In the genomic region with DNA sequence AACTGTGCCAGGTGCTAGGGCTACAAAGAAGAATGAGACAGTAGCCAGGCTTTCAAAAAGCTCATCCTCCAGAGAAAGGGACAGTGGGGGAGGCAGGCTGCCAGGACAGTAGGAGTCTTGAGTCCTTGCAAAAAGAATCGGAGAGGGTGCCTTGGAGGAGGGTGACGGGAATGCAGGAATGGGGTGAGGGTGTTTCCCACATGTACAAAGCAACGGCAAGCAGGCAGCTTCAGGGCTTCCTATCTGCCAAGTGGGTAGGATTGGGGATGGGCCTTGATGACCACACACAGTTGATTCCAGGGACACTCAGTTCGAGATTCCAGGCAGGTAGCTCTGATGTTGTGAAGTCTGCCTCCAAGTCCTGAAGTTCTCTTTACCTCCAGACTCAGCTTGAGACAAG, we compare ENCODE assay signal across 12 cellular contexts. TPM values are rescaled to one million over a fixed set of nuclear protein-coding genes. Genes with fewer than 3 reads are reported as not detected.
DNase-seq lines count a peak whose midpoint lies in the region; ATAC-seq, FAIRE-seq and TF ChIP-seq lines count a peak whose summit lies in the region.
"Had no signal": no experiment of that assay in that cellular context is flagged by ENCODE, and none has a peak within 500 bp of the region (broad histone marks: within the 10 kb centered on the region; RNA-seq: fewer than 3 reads in every experiment).

No MANE protein-coding gene starts in this region.

- peak overlapping the region; percentile 94 to 98 (median 96) for H3K4me3 Mint-ChIP-seq in CD4-positive, CD25-positive, alpha-beta regulatory T cell
- H3K4me3 Mint-ChIP-seq in activated CD8-positive, alpha-beta T cell treated with anti-CD3 and anti-CD28 coated beads for 36 hours = peak overlapping the region; percentile 75
- peak overlapping the region; percentile 36 to 97 (median 84) for H3K4me3 Mint-ChIP-seq in naive B cell

- H3K4me3 ChIP-seq in CD4-positive, CD25-positive, alpha-beta regulatory T cell (ENCODE audit: low read depth, low read length) = peak overlapping the region; percentile 79
- H3K4me3 ChIP-seq in esophagus muscularis mucosa (no peak overlapping the region), small intestine (ENCODE audit: low read depth in 1 of 2, low read length in 2 of 2) (no peak overlapping the region)

- no peaks in the 10 kb centered on the region for H3K9me3 Mint-ChIP-seq in CD4-positive, CD25-positive, alpha-beta regulatory T cell
- H3K9me3 Mint-ChIP-seq in activated CD8-positive, alpha-beta T cell treated with anti-CD3 and anti-CD28 coated beads for 36 hours = no peaks in the 10 kb centered on the region
- H3K9me3 Mint-ChIP-seq in naive B cell = peaks cover 0 to 3% (median 0%) of the 10 kb centered on the region in 7 donors

- no peaks in the 10 kb centered on the region for H3K36me3 Mint-ChIP-seq in CD4-positive, CD25-positive, alpha-beta regulatory T cell
- H3K36me3 Mint-ChIP-seq in activated CD8-positive, alpha-beta T cell treated with anti-CD3 and anti-CD28 coated beads for 36 hours (ENCODE audit: low read depth) = no peaks in the 10 kb centered on the region
- no peaks in the 10 kb centered on the region for H3K36me3 Mint-ChIP-seq in naive B cell

- ATAC-seq in CD4-positive, CD25-positive, alpha-beta regulatory T cell (ENCODE audit: low read depth in 2 of 2) = no peak
- ATAC-seq in activated CD8-positive, alpha-beta T cell treated with anti-CD3 and anti-CD28 coated beads for 36 hours = no peak
- ATAC-seq in naive B cell (ENCODE audit: low read depth in 2 of 2) (no peak), HG03342 (IDR thresholded peaks at IDR 0.05; ENCODE audit: unreplicated experiment) (no peak)

- intact Hi-C loops in activated CD8-positive, alpha-beta T cell treated with anti-CD3 and anti-CD28 coated beads for 36 hours (cut with micrococcal nuclease) = no loop called here
- intact Hi-C loops in esophagus muscularis mucosa (cut with DNase I) = no loop called here

- no peak for DNase-seq in CD4-positive, CD25-positive, alpha-beta regulatory T cell
- DNase-seq in HTR-8/SVneo (ENCODE audit: insufficient read length, low spot score) (no peak), naive B cell (no peak), esophagus muscularis mucosa (ENCODE audit: extremely low spot score) (no peak), SK-N-DZ (ENCODE audit: low spot score) (no peak), small intestine (no peak)
- DNase-seq in activated CD8-positive, alpha-beta T cell treated with anti-CD3 and anti-CD28 coated beads for 36 hours = no peak
- DNase-seq: cerebellar nuclear complex, NCI-H1092 treated with DMSO at 0.1 percent for 48 hours, thyroid gland had no signal

- CTCF ChIA-PET in activated CD8-positive, alpha-beta T cell treated with anti-CD3 and anti-CD28 coated beads for 36 hours (lab: Charles Lee) = interaction anchor here (0.8 to 4.5 kb wide), 31 partner anchors 8 to 280 kb away, joined by 3 to 58 read pairs (median 7); a partner anchor contains a TSS

- H3K27me3 ChIP-seq in CD4-positive, CD25-positive, alpha-beta regulatory T cell (ENCODE audit: control insufficient read depth, insufficient read depth, low read length) = no peaks in the 10 kb centered on the region
- H3K27me3 ChIP-seq in esophagus muscularis mucosa (peaks cover 0 to 23% (median 0%) of the 10 kb centered on the region in 4 donors), small intestine (ENCODE audit: control insufficient read depth in 2 of 2, insufficient read depth in 2 of 2, low read length in 2 of 2) (no peaks in the 10 kb centered on the region)
- H3K27me3 ChIP-seq: thyroid gland had no signal

- H3K27ac Mint-ChIP-seq in CD4-positive, CD25-positive, alpha-beta regulatory T cell = peak overlapping the region; percentile 93 to 99 (median 96)
- H3K27ac Mint-ChIP-seq in activated CD8-positive, alpha-beta T cell treated with anti-CD3 and anti-CD28 coated beads for 36 hours = peak overlapping the region; percentile 85
- peak overlapping the region in 1 of 6 donors; percentile 7 for H3K27ac Mint-ChIP-seq in naive B cell

- FAIRE-seq in HTR-8/SVneo (lab: Jason Lieb, UNC) (peak; percentile 88), small intestine (lab: Jason Lieb, UNC) (no peak)
- FAIRE-seq: islet of Langerhans had no signal

- WGBS in esophagus muscularis mucosa = 60% methylated on average over 4 of the region's 4 CpGs
- 61 to 75% (median 72%) methylated on average over 4 of the region's 4 CpGs for WGBS in small intestine, 3 donors

- H3K4me1 Mint-ChIP-seq in CD4-positive, CD25-positive, alpha-beta regulatory T cell = peaks cover 6 to 42% (median 17%) of the 10 kb centered on the region in 4 donors
- H3K4me1 Mint-ChIP-seq in activated CD8-positive, alpha-beta T cell treated with anti-CD3 and anti-CD28 coated beads for 36 hours (ENCODE audit: low read depth) = peaks cover 24% of the 10 kb centered on the region
- H3K4me1 Mint-ChIP-seq in naive B cell = peaks cover 13 to 15% (median 14%) of the 10 kb centered on the region in 3 donors

- H3K27me3 Mint-ChIP-seq in CD4-positive, CD25-positive, alpha-beta regulatory T cell = no peaks in the 10 kb centered on the region
- no peaks in the 10 kb centered on the region for H3K27me3 Mint-ChIP-seq in activated CD8-positive, alpha-beta T cell treated with anti-CD3 and anti-CD28 coated beads for 36 hours
- peaks cover 30 to 46% (median 35%) of the 10 kb centered on the region in 3 donors for H3K27me3 Mint-ChIP-seq in naive B cell

- TF ChIP-seq CTCF in activated CD8-positive, alpha-beta T cell treated with anti-CD3 and anti-CD28 coated beads for 36 hours (IDR thresholded peaks at IDR 0.05) = no peak
- TF ChIP-seq CTCF in esophagus muscularis mucosa (IDR thresholded peaks at IDR 0.05) = no peak

- no peak for TF ChIP-seq EP300 in esophagus muscularis mucosa (IDR thresholded peaks at IDR 0.05)

- peak overlapping the region; percentile 85 for H3K27ac ChIP-seq in CD4-positive, CD25-positive, alpha-beta regulatory T cell (ENCODE audit: insufficient read depth, low read length, poor library complexity, severe bottlenecking)
- H3K27ac ChIP-seq in esophagus muscularis mucosa (replicated peaks in 1 of 4) = no peak overlapping the region
- no peak overlapping the region for H3K27ac ChIP-seq in small intestine (ENCODE audit: low read depth in 1 of 2, low read length in 1 of 2)
- H3K27ac ChIP-seq: thyroid gland had no signal

- peaks cover 17% of the 10 kb centered on the region for H3K4me1 ChIP-seq in CD4-positive, CD25-positive, alpha-beta regulatory T cell (ENCODE audit: control insufficient read depth, insufficient read depth, low read length, poor library complexity, severe bottlenecking)
- peaks cover 6 to 12% (median 9%) of the 10 kb centered on the region in 4 donors for H3K4me1 ChIP-seq in esophagus muscularis mucosa
- no peaks in the 10 kb centered on the region for H3K4me1 ChIP-seq in small intestine (ENCODE audit: control insufficient read depth in 2 of 2, insufficient read depth in 1 of 2, low read depth in 1 of 2, low read length in 1 of 2)
- H3K4me1 ChIP-seq: thyroid gland had no signal

- POLR2A ChIA-PET in activated CD8-positive, alpha-beta T cell treated with anti-CD3 and anti-CD28 coated beads for 36 hours (lab: Charles Lee) = interaction anchor here (1.3 kb wide), 1 partner anchor 19 kb away, joined by 4 read pairs; no protein-coding TSS in a partner anchor

- H3K36me3 ChIP-seq in CD4-positive, CD25-positive, alpha-beta regulatory T cell (ENCODE audit: control insufficient read depth, insufficient read depth, low read length) = no peaks in the 10 kb centered on the region
- H3K36me3 ChIP-seq in esophagus muscularis mucosa (no peaks in the 10 kb centered on the region), small intestine (ENCODE audit: control insufficient read depth in 2 of 2, insufficient read depth in 2 of 2, low read length in 2 of 2) (no peaks in the 10 kb centered on the region)
- H3K36me3 ChIP-seq: thyroid gland had no signal

- no peaks in the 10 kb centered on the region for H3K9me3 ChIP-seq in CD4-positive, CD25-positive, alpha-beta regulatory T cell (ENCODE audit: control insufficient read depth in 2 of 2, low read length in 2 of 2)
- H3K9me3 ChIP-seq in esophagus muscularis mucosa (no peaks in the 10 kb centered on the region), small intestine (ENCODE audit: control insufficient read depth, low read depth) (no peaks in the 10 kb centered on the region)
- H3K9me3 ChIP-seq: thyroid gland had no signal

- TF ChIP-seq POLR2A in esophagus muscularis mucosa (IDR thresholded peaks at IDR 0.05; ENCODE audit: low read depth) = no peak

RNA-seq across cellular contexts. Expression of a gene that starts 54.4 kb away (rescaled TPM):
- 6.2 TPM for total RNA-seq in CD4-positive, CD25-positive, alpha-beta regulatory T cell
- polyA plus RNA-seq in CD4-positive, CD25-positive, alpha-beta regulatory T cell = 1 to 10 TPM; 1.5 to 2.4 (median 2.1) TPM
- 1 to 10 TPM; 2.3 TPM for total RNA-seq in activated CD8-positive, alpha-beta T cell treated with anti-CD3 and anti-CD28 coated beads for 36 hours
- polyA plus RNA-seq in naive B cell (ENCODE audit: low read depth in 6 of 6) (1 to 10 TPM in 5 of 6 donors, under 1 TPM in 1; 0.15 to 2.4 (median 1.4) TPM), small intestine (10 to 100 TPM in 2 of 3 donors, 1 to 10 TPM in 1; 2.6 to 41.9 (median 10.5) TPM)
- total RNA-seq in esophagus muscularis mucosa = 1 to 10 TPM in 3 of 4 donors, under 1 TPM in 1; 0.83 to 4.3 (median 3.6) TPM
- 0.36 and 0.50 TPM in 2 replicates for polyA plus RNA-seq in SK-N-DZ (2014; cell fraction: cytosol; rRNA removed)
- 0.44 and 1.7 TPM in 2 replicates for polyA plus RNA-seq in SK-N-DZ (2014; cell fraction: nucleus; rRNA removed)

RNA-seq across cellular contexts. Expression of a gene that starts 54.6 kb away (rescaled TPM):
- total RNA-seq in CD4-positive, CD25-positive, alpha-beta regulatory T cell = 45.5 TPM
- polyA plus RNA-seq in CD4-positive, CD25-positive, alpha-beta regulatory T cell = 1 to 10 TPM; 6.2 to 9.5 (median 7.4) TPM
- 10 to 100 TPM; 25.1 to 29.0 TPM for total RNA-seq in activated CD8-positive, alpha-beta T cell treated with anti-CD3 and anti-CD28 coated beads for 36 hours
- polyA plus RNA-seq in naive B cell (ENCODE audit: low read depth in 6 of 6) = 1 to 10 TPM; 1.3 to 4.1 (median 3.3) TPM
- 10 to 100 TPM in 3 of 4 donors, 1 to 10 TPM in 1; 7.1 to 12.5 (median 11.1) TPM for total RNA-seq in esophagus muscularis mucosa
- polyA plus RNA-seq in SK-N-DZ (2014; cell fraction: cytosol; rRNA removed) = 7.2 TPM in 2 replicates
- polyA plus RNA-seq in SK-N-DZ (2014; cell fraction: nucleus; rRNA removed) = 14.2 and 15.5 TPM in 2 replicates
- 1 to 10 TPM in 1 of 3 donors, under 1 TPM in 2; 0.27 to 2.0 (median 0.67) TPM for polyA plus RNA-seq in small intestine
